In the genomic region with DNA sequence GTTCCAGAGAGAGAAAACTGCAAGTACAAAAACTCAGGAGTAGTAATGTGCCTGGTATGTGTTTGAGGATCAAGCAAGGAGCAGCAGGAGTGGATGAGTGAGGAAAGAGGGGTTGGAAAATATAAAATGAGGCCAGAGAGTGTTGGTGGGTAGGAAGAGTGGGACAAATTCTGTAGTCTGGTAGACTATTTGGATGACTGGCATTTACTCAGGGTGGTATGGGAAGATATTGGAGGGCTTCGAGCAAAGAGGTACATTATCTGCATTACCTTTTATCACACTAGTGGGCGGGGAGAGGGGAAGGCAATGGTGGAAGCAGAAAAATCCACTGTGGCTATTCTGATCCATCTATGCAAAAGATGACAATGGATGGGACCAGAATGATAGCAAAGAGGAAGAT, we compare ENCODE assay signal across 29 cellular contexts.
"Had no signal": no experiment of that assay in that cellular context is flagged by ENCODE, and none has a peak within 500 bp of the region (broad histone marks: within the 10 kb centered on the region; RNA-seq: fewer than 3 reads in every experiment).

No MANE protein-coding gene starts in this region.

- H3K9me3 ChIP-seq: colonic mucosa, esophagus muscularis mucosa, esophagus squamous epithelium, gastrocnemius medialis, gastroesophageal sphincter, heart left ventricle, heart right ventricle had no signal

- ATAC-seq: effector memory CD8-positive, alpha-beta T cell; esophagus mucosa; foreskin keratinocyte; gastrocnemius medialis; gastroesophageal sphincter; heart left ventricle; heart right ventricle had no signal

- H3K36me3 ChIP-seq: colonic mucosa, esophagus muscularis mucosa, esophagus squamous epithelium, gastrocnemius medialis, gastroesophageal sphincter, heart left ventricle, heart right ventricle had no signal

- H3K4me1 ChIP-seq: colonic mucosa, esophagus muscularis mucosa, esophagus squamous epithelium, foreskin keratinocyte, gastrocnemius medialis, gastroesophageal sphincter, heart left ventricle, heart right ventricle had no signal

- DNase-seq: colonic mucosa; cortex of kidney; dermis blood vessel endothelial cell; dorsolateral prefrontal cortex; effector CD4-positive, alpha-beta T cell; effector CD8-positive, alpha-beta T cell; effector memory CD4-positive, alpha-beta T cell; effector memory CD8-positive, alpha-beta T cell; endodermal cell; erythroblast; esophagus squamous epithelium; foreskin fibroblast; foreskin keratinocyte; foreskin melanocyte; gastrocnemius medialis; glutamatergic neuron; head of caudate nucleus; heart left ventricle; heart right ventricle had no signal

- H3K4me3 ChIP-seq: colonic mucosa, coronary artery, dorsolateral prefrontal cortex, esophagus muscularis mucosa, esophagus squamous epithelium, gastrocnemius medialis, gastroesophageal sphincter, heart left ventricle, heart right ventricle had no signal

- H3K27ac ChIP-seq: colonic mucosa, coronary artery, dorsolateral prefrontal cortex, epithelial cell of prostate, esophagus muscularis mucosa, esophagus squamous epithelium, foreskin keratinocyte, gastrocnemius medialis, gastroesophageal sphincter, heart left ventricle, heart right ventricle had no signal

- H3K9me3 Mint-ChIP-seq: endodermal cell had no signal

- H3K4me3 Mint-ChIP-seq: dendritic cell treated with granulocyte-macrophage colony-stimulating factor and Interleukin-4, amounts not matched to agents 40 ng/mL and 50 ng/mL, for 4 days; effector memory CD8-positive, alpha-beta T cell; endodermal cell had no signal

- FAIRE-seq: colon, endometrium, endothelial cell of umbilical vein, frontal cortex had no signal

- H3K27me3 Mint-ChIP-seq: dendritic cell treated with granulocyte-macrophage colony-stimulating factor and Interleukin-4, amounts not matched to agents 40 ng/mL and 50 ng/mL, for 4 days; effector memory CD8-positive, alpha-beta T cell had no signal

- H3K27ac Mint-ChIP-seq: dendritic cell treated with granulocyte-macrophage colony-stimulating factor and Interleukin-4, amounts not matched to agents 40 ng/mL and 50 ng/mL, for 4 days; effector memory CD8-positive, alpha-beta T cell; endodermal cell had no signal

- H3K27me3 ChIP-seq: colonic mucosa, dorsolateral prefrontal cortex, esophagus muscularis mucosa, esophagus squamous epithelium, foreskin keratinocyte, gastrocnemius medialis, gastroesophageal sphincter, heart left ventricle, heart right ventricle had no signal
